Comparison of ENCODE assay signal across 1 cellular context in the genomic region with DNA sequence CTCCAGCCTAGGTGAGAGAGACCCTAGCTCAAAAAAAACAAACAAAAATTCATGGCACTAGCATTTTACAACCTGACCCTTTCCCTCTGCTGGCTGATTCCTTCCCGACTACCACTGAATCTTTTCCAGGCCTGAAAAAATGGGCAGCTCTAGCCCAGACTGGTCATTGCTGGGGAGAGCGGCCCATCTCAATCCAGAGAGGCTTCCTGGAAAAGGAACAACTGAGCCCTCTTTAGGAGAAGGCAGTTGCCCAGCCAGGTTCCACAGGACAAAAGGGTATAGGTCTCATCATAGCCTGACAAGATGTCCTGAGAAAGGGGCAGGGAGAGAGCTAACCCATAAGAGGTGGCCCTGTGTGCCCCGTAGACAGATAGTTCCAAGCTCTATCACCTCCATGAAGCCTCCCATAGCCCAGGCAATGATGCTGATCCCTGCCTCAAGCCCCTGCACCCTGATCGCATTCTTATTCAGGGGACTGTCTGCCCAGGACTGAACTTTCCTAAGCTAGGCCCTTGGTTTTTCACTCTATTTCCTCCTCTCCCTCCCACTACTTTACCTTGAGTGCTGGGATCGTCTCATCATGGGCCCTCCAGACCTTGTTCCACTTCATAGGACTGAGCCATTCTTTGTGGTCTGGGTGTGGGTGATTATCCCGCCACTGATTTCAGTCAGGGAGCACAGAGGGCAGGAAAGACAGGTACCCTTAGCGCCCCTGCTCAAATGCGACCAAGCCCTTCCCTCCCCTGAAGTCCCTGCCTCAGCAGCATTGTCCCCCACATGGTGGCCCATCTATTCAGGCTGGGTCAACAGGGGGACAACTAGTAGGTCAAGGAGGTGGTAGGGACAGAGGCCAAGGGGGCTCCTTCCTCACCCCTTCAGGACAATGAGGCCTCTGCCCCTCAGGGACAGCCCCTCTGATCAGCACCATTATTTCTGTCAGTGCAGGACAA.
TF ChIP-seq lines count a peak whose summit lies in the region.

No MANE protein-coding gene starts in this region.

TF ChIP-seq in H1, 55 proteins besides CTCF, POLR2A, EP300 and RAD21:
- TF ChIP-seq EZH2 (IDR thresholded peaks at IDR 0.05; ENCODE audit: low read depth, low read length, severe bottlenecking) (peak; percentile 40), BRCA1 (IDR thresholded peaks at IDR 0.05; ENCODE audit: low read depth, low read length) (no peak)
